ENCODE assay signal across 8 cellular contexts in the genomic region with DNA sequence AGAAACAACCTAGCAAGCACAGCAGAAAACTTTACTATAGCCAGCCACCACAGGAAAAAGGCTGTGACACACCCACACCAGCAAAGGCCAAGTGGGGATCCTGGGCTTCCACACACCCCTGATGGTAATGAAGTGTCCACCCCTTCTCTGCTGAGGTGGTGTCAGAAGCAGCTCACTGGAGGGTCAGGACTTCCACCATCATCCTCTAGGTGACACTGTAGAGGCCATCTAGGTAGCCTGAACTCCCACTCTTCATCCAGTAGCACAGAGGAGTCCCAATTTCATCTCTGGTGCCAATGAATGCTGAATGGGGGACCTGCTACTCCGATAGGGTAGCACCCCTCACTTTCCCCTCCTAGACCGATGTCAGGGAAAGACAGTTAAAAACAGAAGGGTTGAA.
DNase-seq lines count a peak whose midpoint lies in the region; ATAC-seq, FAIRE-seq and TF ChIP-seq lines count a peak whose summit lies in the region.

No MANE protein-coding gene starts in this region.

- intact Hi-C loops in CD4-positive, alpha-beta T cell (cut with DNase I, micrococcal nuclease) = no loop called here

- no peaks in the 10 kb centered on the region for H3K4me1 ChIP-seq in keratinocyte (ENCODE audit: control insufficient read depth, extremely low read depth, insufficient read depth, low read length)

- POLR2A ChIA-PET in CD4-positive, alpha-beta T cell (lab: Charles Lee) = no interaction called here

- H3K27me3 ChIP-seq in keratinocyte (ENCODE audit: control insufficient read depth, extremely low read depth, insufficient read depth, low read length) = no peaks in the 10 kb centered on the region
- no peaks in the 10 kb centered on the region for H3K27me3 ChIP-seq in CD4-positive, alpha-beta T cell (ENCODE audit: control insufficient read depth, insufficient read depth, low read length)

- no peak overlapping the region for H3K4me3 ChIP-seq in keratinocyte (ENCODE audit: control insufficient read depth in 2 of 3, extremely low read depth in 1 of 3, insufficient read depth in 2 of 3, low read depth in 1 of 3, low read length in 3 of 3)

- H3K27ac ChIP-seq in keratinocyte (ENCODE audit: control insufficient read depth, insufficient read depth, low read length) = no peak overlapping the region
- H3K27ac ChIP-seq in CD4-positive, alpha-beta T cell (ENCODE audit: low read depth, low read length) = no peak overlapping the region

- dilution Hi-C loops in keratinocyte (cut with MboI; ENCODE audit: extremely low pct_ligation_motif_present, low sequenced_read_pairs) = no loop called here

- H3K4me2 ChIP-seq in keratinocyte (ENCODE audit: control insufficient read depth, extremely low read depth, insufficient read depth, low read depth, low read length) = no peak overlapping the region

- no peaks in the 10 kb centered on the region for H4K20me1 ChIP-seq in keratinocyte (ENCODE audit: control insufficient read depth, extremely low read depth, insufficient read depth, low read length)

- H3K36me3 Mint-ChIP-seq in CD4-positive, alpha-beta T cell (ENCODE audit: low read depth) = no peaks in the 10 kb centered on the region

- H3K9ac ChIP-seq in keratinocyte (ENCODE audit: control insufficient read depth, extremely low read depth, insufficient read depth, low read length) = no peak overlapping the region

- CTCF ChIA-PET in CD4-positive, alpha-beta T cell (lab: Charles Lee) = no interaction called here

- ATAC-seq in HG03175 (IDR thresholded peaks at IDR 0.05; ENCODE audit: unreplicated experiment) = peak; percentile 100
- ATAC-seq in CD4-positive, alpha-beta T cell (ENCODE audit: poor library complexity) = no peak

- H3K79me2 ChIP-seq in keratinocyte (ENCODE audit: control insufficient read depth, insufficient read depth, low read length) = no peaks in the 10 kb centered on the region

- H3K9me1 ChIP-seq in keratinocyte (ENCODE audit: control insufficient read depth, extremely low read depth, insufficient read depth, low read length) = no peaks in the 10 kb centered on the region

- FAIRE-seq in GM19239 (lab: Jason Lieb, UNC) = peak; percentile 26
- FAIRE-seq in keratinocyte (lab: Jason Lieb, UNC) = no peak

- peak; percentile 18 to 41 (median 40) for TF ChIP-seq CTCF in keratinocyte (optimal IDR thresholded peaks at IDR 0.05 in 1 of 3, IDR thresholded peaks at IDR 0.05 in 1 of 3, conservative IDR thresholded peaks at IDR 0.05 in 1 of 3; ENCODE audit: extremely low read depth in 1 of 3, insufficient read depth in 2 of 3, low read length in 3 of 3)
- no peak for TF ChIP-seq CTCF in CD4-positive, alpha-beta T cell (IDR thresholded peaks at IDR 0.05)

- DNase-seq in AML-193 (lab: John Stamatoyannopoulos, UW) (peak; percentile 9 to 32), GM19239 (ENCODE audit: insufficient read length, low spot score) (peak; percentile 1), RPMI8226 (peak; percentile 39), keratinocyte (ENCODE audit: low read depth, low spot score) (no peak), DMS79 treated with DMSO at 0.1 percent for 48 hours (lab: John Stamatoyannopoulos, UW) (no peak)
- DNase-seq in activated CD4-positive, CD25-positive, alpha-beta regulatory T cell (lab: John Stamatoyannopoulos, UW) = no peak
- DNase-seq in CD4-positive, alpha-beta T cell = no peak

- peaks cover 7% of the 10 kb centered on the region for H3K9me3 Mint-ChIP-seq in CD4-positive, alpha-beta T cell

- H3K27me3 Mint-ChIP-seq in CD4-positive, alpha-beta T cell = no peaks in the 10 kb centered on the region

- H2AFZ ChIP-seq in keratinocyte (ENCODE audit: control insufficient read depth, low read length) = no peak overlapping the region

- no peaks in the 10 kb centered on the region for H3K4me1 Mint-ChIP-seq in CD4-positive, alpha-beta T cell (ENCODE audit: low read depth)

- no peaks in the 10 kb centered on the region for H3K36me3 ChIP-seq in keratinocyte (ENCODE audit: control insufficient read depth in 2 of 2, extremely low read depth in 1 of 2, insufficient read depth in 2 of 2, low read length in 2 of 2)

- H3K9me3 ChIP-seq in keratinocyte (ENCODE audit: control insufficient read depth, low read depth, low read length) = peaks cover 2% of the 10 kb centered on the region
- H3K9me3 ChIP-seq in CD4-positive, alpha-beta T cell (ENCODE audit: control insufficient read depth, low read length) = no peaks in the 10 kb centered on the region

- H3K4me3 Mint-ChIP-seq in CD4-positive, alpha-beta T cell = no peak overlapping the region

- H3K27ac Mint-ChIP-seq in CD4-positive, alpha-beta T cell = no peak overlapping the region

Comparison
In these comparisons a context has a peak if more than half of its experiments do, and no peak if none do; other contexts are left out.
1. DNase-seq: peak in AML-193 (2 of 2), GM19239 (single experiment) and RPMI8226 (single experiment); none in keratinocyte (single experiment), activated CD4-positive, CD25-positive, alpha-beta regulatory T cell (0 of 4), DMS79 treated with DMSO at 0.1 percent for 48 hours (single experiment) and CD4-positive, alpha-beta T cell (0 of 10).